In the genomic region with DNA sequence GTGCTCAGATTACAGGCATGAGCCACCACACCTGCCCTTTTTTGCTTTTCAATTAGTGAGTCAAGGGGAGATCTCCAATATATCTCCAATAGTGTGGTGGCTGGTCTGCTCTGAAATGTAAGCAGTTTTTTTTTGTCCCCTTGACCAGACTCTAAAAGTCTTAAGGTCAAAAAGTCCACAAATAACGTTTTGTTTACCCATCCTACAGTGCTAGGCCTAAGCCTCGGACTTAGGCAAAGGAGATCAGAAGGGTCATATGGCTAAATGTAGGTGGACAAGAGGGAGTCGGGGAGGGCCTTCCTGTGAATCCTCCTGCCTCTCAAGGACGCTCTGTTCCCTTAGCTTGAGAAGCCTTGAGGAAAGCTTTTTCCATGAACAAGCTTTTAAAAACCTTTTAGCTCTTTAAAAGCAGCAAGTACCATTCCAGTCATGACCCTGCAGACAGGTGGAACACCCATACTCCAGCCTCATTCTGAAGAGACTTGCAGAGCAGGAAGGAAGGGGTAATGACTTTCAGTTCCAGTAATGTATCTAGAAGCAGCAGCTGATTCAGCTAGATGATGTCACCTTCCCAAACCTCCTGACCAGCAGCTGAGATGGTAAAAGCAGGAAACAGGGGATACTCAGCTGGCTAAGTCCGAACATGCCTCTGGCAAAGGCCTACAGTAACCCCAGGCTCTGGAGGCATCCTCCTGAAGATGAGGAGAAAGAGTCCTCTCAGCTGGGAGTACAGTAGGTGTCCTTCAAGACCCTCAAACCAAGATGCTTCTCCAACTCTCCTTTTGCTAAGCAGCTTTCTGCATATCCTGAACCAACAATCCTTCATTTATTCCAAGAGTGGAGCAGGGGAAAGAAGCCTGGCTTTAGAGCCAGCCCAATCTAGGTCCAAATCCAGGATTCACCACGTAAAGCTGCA, we compare ENCODE assay signal across 1 cellular context.
A peak's percentile ranks its signal among the peaks of the same experiment; 100 is the strongest.
TF ChIP-seq lines count a peak whose summit lies in the region.

No MANE protein-coding gene starts in this region.

TF ChIP-seq in HepG2, 621 proteins besides CTCF, POLR2A, EP300 and RAD21 (continued from another document and continues in another):
- TF ChIP-seq, protein P1, sequence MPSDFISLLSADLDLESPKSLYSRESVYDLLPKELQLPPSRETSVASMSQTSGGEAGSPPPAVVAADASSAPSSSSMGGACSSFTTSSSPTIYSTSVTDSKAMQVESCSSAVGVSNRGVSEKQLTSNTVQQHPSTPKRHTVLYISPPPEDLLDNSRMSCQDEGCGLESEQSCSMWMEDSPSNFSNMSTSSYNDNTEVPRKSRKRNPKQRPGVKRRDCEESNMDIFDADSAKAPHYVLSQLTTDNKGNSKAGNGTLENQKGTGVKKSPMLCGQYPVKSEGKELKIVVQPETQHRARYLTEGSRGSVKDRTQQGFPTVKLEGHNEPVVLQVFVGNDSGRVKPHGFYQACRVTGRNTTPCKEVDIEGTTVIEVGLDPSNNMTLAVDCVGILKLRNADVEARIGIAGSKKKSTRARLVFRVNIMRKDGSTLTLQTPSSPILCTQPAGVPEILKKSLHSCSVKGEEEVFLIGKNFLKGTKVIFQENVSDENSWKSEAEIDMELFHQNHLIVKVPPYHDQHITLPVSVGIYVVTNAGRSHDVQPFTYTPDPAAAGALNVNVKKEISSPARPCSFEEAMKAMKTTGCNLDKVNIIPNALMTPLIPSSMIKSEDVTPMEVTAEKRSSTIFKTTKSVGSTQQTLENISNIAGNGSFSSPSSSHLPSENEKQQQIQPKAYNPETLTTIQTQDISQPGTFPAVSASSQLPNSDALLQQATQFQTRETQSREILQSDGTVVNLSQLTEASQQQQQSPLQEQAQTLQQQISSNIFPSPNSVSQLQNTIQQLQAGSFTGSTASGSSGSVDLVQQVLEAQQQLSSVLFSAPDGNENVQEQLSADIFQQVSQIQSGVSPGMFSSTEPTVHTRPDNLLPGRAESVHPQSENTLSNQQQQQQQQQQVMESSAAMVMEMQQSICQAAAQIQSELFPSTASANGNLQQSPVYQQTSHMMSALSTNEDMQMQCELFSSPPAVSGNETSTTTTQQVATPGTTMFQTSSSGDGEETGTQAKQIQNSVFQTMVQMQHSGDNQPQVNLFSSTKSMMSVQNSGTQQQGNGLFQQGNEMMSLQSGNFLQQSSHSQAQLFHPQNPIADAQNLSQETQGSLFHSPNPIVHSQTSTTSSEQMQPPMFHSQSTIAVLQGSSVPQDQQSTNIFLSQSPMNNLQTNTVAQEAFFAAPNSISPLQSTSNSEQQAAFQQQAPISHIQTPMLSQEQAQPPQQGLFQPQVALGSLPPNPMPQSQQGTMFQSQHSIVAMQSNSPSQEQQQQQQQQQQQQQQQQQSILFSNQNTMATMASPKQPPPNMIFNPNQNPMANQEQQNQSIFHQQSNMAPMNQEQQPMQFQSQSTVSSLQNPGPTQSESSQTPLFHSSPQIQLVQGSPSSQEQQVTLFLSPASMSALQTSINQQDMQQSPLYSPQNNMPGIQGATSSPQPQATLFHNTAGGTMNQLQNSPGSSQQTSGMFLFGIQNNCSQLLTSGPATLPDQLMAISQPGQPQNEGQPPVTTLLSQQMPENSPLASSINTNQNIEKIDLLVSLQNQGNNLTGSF (CRISPR knock-in tag; IDR thresholded peaks at IDR 0.05) = no peak
- TF ChIP-seq NFRKB (IDR thresholded peaks at IDR 0.05) = no peak
- TF ChIP-seq ZSCAN20 (CRISPR knock-in tag; IDR thresholded peaks at IDR 0.05; ENCODE audit: borderline replicate concordance) = no peak
- TF ChIP-seq, protein P2, sequence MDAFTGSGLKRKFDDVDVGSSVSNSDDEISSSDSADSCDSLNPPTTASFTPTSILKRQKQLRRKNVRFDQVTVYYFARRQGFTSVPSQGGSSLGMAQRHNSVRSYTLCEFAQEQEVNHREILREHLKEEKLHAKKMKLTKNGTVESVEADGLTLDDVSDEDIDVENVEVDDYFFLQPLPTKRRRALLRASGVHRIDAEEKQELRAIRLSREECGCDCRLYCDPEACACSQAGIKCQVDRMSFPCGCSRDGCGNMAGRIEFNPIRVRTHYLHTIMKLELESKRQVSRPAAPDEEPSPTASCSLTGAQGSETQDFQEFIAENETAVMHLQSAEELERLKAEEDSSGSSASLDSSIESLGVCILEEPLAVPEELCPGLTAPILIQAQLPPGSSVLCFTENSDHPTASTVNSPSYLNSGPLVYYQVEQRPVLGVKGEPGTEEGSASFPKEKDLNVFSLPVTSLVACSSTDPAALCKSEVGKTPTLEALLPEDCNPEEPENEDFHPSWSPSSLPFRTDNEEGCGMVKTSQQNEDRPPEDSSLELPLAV (CRISPR knock-in tag; conservative IDR thresholded peaks at IDR 0.05; ENCODE audit: low read depth) = no peak
- TF ChIP-seq, protein P3, sequence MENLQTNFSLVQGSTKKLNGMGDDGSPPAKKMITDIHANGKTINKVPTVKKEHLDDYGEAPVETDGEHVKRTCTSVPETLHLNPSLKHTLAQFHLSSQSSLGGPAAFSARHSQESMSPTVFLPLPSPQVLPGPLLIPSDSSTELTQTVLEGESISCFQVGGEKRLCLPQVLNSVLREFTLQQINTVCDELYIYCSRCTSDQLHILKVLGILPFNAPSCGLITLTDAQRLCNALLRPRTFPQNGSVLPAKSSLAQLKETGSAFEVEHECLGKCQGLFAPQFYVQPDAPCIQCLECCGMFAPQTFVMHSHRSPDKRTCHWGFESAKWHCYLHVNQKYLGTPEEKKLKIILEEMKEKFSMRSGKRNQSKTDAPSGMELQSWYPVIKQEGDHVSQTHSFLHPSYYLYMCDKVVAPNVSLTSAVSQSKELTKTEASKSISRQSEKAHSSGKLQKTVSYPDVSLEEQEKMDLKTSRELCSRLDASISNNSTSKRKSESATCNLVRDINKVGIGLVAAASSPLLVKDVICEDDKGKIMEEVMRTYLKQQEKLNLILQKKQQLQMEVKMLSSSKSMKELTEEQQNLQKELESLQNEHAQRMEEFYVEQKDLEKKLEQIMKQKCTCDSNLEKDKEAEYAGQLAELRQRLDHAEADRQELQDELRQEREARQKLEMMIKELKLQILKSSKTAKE (CRISPR knock-in tag; IDR thresholded peaks at IDR 0.05; ENCODE audit: borderline replicate concordance) = 0 out of 2 replicates have a peak, but pooled peaks have one; percentile 25
- TF ChIP-seq ZNF136 (CRISPR knock-in tag; IDR thresholded peaks at IDR 0.05; ENCODE audit: low read depth) = no peak
- TF ChIP-seq, protein P4, sequence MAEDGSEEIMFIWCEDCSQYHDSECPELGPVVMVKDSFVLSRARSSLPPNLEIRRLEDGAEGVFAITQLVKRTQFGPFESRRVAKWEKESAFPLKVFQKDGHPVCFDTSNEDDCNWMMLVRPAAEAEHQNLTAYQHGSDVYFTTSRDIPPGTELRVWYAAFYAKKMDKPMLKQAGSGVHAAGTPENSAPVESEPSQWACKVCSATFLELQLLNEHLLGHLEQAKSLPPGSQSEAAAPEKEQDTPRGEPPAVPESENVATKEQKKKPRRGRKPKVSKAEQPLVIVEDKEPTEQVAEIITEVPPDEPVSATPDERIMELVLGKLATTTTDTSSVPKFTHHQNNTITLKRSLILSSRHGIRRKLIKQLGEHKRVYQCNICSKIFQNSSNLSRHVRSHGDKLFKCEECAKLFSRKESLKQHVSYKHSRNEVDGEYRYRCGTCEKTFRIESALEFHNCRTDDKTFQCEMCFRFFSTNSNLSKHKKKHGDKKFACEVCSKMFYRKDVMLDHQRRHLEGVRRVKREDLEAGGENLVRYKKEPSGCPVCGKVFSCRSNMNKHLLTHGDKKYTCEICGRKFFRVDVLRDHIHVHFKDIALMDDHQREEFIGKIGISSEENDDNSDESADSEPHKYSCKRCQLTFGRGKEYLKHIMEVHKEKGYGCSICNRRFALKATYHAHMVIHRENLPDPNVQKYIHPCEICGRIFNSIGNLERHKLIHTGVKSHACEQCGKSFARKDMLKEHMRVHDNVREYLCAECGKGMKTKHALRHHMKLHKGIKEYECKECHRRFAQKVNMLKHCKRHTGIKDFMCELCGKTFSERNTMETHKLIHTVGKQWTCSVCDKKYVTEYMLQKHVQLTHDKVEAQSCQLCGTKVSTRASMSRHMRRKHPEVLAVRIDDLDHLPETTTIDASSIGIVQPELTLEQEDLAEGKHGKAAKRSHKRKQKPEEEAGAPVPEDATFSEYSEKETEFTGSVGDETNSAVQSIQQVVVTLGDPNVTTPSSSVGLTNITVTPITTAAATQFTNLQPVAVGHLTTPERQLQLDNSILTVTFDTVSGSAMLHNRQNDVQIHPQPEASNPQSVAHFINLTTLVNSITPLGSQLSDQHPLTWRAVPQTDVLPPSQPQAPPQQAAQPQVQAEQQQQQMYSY (CRISPR knock-in tag; IDR thresholded peaks at IDR 0.05) = peak; percentile 22; the same call in 1 of the 2 replicates
- TF ChIP-seq, protein P5, sequence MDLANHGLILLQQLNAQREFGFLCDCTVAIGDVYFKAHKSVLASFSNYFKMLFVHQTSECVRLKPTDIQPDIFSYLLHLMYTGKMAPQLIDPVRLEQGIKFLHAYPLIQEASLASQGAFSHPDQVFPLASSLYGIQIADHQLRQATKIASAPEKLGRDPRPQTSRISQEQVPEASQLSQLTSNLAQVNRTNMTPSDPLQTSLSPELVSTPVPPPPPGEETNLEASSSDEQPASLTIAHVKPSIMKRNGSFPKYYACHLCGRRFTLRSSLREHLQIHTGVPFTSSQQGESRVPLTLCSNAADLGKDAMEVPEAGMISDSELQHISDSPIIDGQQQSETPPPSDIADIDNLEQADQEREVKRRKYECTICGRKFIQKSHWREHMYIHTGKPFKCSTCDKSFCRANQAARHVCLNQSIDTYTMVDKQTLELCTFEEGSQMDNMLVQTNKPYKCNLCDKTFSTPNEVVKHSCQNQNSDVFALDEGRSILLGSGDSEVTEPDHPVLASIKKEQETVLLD (CRISPR knock-in tag; IDR thresholded peaks at IDR 0.05; ENCODE audit: low read depth) = no peak
- TF ChIP-seq, protein P6, sequence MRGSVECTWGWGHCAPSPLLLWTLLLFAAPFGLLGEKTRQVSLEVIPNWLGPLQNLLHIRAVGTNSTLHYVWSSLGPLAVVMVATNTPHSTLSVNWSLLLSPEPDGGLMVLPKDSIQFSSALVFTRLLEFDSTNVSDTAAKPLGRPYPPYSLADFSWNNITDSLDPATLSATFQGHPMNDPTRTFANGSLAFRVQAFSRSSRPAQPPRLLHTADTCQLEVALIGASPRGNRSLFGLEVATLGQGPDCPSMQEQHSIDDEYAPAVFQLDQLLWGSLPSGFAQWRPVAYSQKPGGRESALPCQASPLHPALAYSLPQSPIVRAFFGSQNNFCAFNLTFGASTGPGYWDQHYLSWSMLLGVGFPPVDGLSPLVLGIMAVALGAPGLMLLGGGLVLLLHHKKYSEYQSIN (CRISPR knock-in tag; IDR thresholded peaks at IDR 0.05; ENCODE audit: borderline replicate concordance) = no peak
- TF ChIP-seq ZNF564 (CRISPR knock-in tag; IDR thresholded peaks at IDR 0.05) = 0 out of 2 replicates have a peak, but pooled peaks have one; percentile 76
- TF ChIP-seq MEF2D (CRISPR knock-in tag; IDR thresholded peaks at IDR 0.05) = peak; percentile 12
- TF ChIP-seq HNRNPLL (IDR thresholded peaks at IDR 0.05; ENCODE audit: low read depth, low read length, poor library complexity, severe bottlenecking) = no peak
- TF ChIP-seq RELA (CRISPR knock-in tag; IDR thresholded peaks at IDR 0.05) = no peak
- TF ChIP-seq, protein P7, sequence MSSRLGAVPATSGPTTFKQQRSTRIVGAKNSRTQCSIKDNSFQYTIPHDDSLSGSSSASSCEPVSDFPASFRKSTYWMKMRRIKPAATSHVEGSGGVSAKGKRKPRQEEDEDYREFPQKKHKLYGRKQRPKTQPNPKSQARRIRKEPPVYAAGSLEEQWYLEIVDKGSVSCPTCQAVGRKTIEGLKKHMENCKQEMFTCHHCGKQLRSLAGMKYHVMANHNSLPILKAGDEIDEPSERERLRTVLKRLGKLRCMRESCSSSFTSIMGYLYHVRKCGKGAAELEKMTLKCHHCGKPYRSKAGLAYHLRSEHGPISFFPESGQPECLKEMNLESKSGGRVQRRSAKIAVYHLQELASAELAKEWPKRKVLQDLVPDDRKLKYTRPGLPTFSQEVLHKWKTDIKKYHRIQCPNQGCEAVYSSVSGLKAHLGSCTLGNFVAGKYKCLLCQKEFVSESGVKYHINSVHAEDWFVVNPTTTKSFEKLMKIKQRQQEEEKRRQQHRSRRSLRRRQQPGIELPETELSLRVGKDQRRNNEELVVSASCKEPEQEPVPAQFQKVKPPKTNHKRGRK (CRISPR knock-in tag; IDR thresholded peaks at IDR 0.05) = no peak
- TF ChIP-seq, protein P8, sequence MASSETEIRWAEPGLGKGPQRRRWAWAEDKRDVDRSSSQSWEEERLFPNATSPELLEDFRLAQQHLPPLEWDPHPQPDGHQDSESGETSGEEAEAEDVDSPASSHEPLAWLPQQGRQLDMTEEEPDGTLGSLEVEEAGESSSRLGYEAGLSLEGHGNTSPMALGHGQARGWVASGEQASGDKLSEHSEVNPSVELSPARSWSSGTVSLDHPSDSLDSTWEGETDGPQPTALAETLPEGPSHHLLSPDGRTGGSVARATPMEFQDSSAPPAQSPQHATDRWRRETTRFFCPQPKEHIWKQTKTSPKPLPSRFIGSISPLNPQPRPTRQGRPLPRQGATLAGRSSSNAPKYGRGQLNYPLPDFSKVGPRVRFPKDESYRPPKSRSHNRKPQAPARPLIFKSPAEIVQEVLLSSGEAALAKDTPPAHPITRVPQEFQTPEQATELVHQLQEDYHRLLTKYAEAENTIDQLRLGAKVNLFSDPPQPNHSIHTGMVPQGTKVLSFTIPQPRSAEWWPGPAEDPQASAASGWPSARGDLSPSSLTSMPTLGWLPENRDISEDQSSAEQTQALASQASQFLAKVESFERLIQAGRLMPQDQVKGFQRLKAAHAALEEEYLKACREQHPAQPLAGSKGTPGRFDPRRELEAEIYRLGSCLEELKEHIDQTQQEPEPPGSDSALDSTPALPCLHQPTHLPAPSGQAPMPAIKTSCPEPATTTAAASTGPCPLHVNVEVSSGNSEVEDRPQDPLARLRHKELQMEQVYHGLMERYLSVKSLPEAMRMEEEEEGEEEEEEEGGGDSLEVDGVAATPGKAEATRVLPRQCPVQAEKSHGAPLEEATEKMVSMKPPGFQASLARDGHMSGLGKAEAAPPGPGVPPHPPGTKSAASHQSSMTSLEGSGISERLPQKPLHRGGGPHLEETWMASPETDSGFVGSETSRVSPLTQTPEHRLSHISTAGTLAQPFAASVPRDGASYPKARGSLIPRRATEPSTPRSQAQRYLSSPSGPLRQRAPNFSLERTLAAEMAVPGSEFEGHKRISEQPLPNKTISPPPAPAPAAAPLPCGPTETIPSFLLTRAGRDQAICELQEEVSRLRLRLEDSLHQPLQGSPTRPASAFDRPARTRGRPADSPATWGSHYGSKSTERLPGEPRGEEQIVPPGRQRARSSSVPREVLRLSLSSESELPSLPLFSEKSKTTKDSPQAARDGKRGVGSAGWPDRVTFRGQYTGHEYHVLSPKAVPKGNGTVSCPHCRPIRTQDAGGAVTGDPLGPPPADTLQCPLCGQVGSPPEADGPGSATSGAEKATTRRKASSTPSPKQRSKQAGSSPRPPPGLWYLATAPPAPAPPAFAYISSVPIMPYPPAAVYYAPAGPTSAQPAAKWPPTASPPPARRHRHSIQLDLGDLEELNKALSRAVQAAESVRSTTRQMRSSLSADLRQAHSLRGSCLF (CRISPR knock-in tag; IDR thresholded peaks at IDR 0.05; ENCODE audit: borderline replicate concordance) = no peak
- no peak for TF ChIP-seq ZNF747 (CRISPR knock-in tag; IDR thresholded peaks at IDR 0.05; ENCODE audit: borderline replicate concordance)
- no peak for TF ChIP-seq JARID2 (CRISPR knock-in tag; IDR thresholded peaks at IDR 0.05; ENCODE audit: insufficient replicate concordance)
- no peak for TF ChIP-seq FOXK1 (CRISPR knock-in tag; IDR thresholded peaks at IDR 0.05; ENCODE audit: borderline replicate concordance, low read depth)
- TF ChIP-seq, protein P9, sequence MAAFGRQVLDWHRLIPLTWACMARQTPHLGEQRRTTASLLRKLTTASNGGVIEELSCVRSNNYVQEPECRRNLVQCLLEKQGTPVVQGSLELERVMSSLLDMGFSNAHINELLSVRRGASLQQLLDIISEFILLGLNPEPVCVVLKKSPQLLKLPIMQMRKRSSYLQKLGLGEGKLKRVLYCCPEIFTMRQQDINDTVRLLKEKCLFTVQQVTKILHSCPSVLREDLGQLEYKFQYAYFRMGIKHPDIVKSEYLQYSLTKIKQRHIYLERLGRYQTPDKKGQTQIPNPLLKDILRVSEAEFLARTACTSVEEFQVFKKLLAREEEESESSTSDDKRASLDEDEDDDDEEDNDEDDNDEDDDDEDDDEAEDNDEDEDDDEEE (CRISPR knock-in tag; IDR thresholded peaks at IDR 0.05) = 0 out of 2 replicates have a peak, but pooled peaks have one; percentile 64
- no peak for TF ChIP-seq MTF2 (CRISPR knock-in tag; IDR thresholded peaks at IDR 0.05; ENCODE audit: borderline replicate concordance)
- TF ChIP-seq ZNF264 (CRISPR knock-in tag; IDR thresholded peaks at IDR 0.05) = no peak
- TF ChIP-seq ZNF619 (CRISPR knock-in tag; IDR thresholded peaks at IDR 0.05) = no peak
- TF ChIP-seq NFE2 (CRISPR knock-in tag; IDR thresholded peaks at IDR 0.05) = no peak
